2 cellular contexts compared by ENCODE assay signal in genomic region chr3:51992017-51992682, GRCh38.
A peak's percentile ranks its signal among the peaks of the same experiment; 100 is the strongest.
TF ChIP-seq lines count a peak whose summit lies in the region.

No MANE protein-coding gene starts in this region.

TF ChIP-seq in PFSK-1, 5 proteins besides CTCF, POLR2A, EP300 and RAD21:
- no peak for TF ChIP-seq TAF1 (IDR thresholded peaks at IDR 0.05; ENCODE audit: borderline replicate concordance, insufficient read depth, low read length)
- peak; percentile 72 for TF ChIP-seq POLR2AphosphoS5 (IDR thresholded peaks at IDR 0.05; ENCODE audit: low read depth, low read length)

TF ChIP-seq in H1, 55 proteins besides CTCF, POLR2A, EP300 and RAD21:
- TF ChIP-seq TCF12 (IDR thresholded peaks at IDR 0.05; ENCODE audit: low read depth, low read length) (no peak), CHD1 (IDR thresholded peaks at IDR 0.05; ENCODE audit: low read depth, low read length) (no peak), POU5F1 (IDR thresholded peaks at IDR 0.05; ENCODE audit: low read depth, low read length) (no peak), KDM5A (IDR thresholded peaks at IDR 0.05; ENCODE audit: low read length) (no peak), SIX5 (IDR thresholded peaks at IDR 0.05; ENCODE audit: low read depth, low read length) (no peak), CTBP2 (IDR thresholded peaks at IDR 0.05; ENCODE audit: borderline replicate concordance, insufficient read depth, insufficient read length, low read length) (no peak), TAF7 (optimal IDR thresholded peaks at IDR 0.05; ENCODE audit: borderline replicate concordance, low read depth, low read length) (peak; percentile 52), POLR2AphosphoS5 (IDR thresholded peaks at IDR 0.05; ENCODE audit: low read depth, low read length) (peak; percentile 74)
